8 cellular contexts compared by ENCODE assay signal in the genomic region with DNA sequence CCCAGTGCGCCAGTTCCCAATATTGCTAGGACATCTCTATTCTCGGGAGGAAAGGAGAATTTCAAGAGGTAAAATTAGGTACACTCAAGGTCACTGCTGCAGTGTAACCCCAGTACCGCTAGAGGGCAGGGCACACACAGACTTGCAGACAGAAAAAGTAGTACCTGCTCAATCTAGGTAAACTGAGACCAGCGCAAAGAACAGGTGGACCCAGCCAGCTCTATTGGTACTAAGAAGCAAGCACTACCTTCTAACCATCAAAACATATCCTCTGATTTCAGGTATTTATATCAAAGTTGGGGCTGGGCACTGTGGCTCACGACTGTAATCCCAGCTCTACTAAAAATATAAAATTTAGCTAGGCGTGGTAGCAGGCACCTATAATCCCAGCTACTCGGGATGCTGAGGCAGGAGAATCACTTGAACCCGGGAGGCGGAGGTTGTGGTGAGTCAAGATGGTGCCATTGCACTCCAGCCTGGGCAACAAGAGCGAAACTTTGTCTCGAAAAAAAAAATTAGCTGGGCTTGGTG. TPM values are rescaled to one million over a fixed set of nuclear protein-coding genes. Genes with fewer than 3 reads are reported as not detected.
DNase-seq lines count a peak whose midpoint lies in the region; ATAC-seq, FAIRE-seq and TF ChIP-seq lines count a peak whose summit lies in the region.

No MANE protein-coding gene starts in this region.

- H4K20me1 ChIP-seq in H1 (replicated peaks in 1 of 2; ENCODE audit: control insufficient read depth in 1 of 2, insufficient read depth in 2 of 2, low read length in 2 of 2) = peaks cover 0 to 3% of the 10 kb centered on the region in 2 experiments

- H3K27me3 ChIP-seq in H1 (replicated peaks in 1 of 4; ENCODE audit: control insufficient read depth in 3 of 4, extremely low read depth in 1 of 4, insufficient read depth in 3 of 4, low read length in 3 of 4) (0 out of 7 replicates have a peak, but pooled peaks cover 0 to 2% (median 0%) of the 10 kb centered on the region in 4 experiments), tibial nerve (no peaks in the 10 kb centered on the region)

- H3K4me1 ChIP-seq in H1 (replicated peaks in 1 of 4; ENCODE audit: control insufficient read depth in 3 of 4, insufficient read depth in 4 of 4, low read length in 3 of 4) (peaks cover 0 to 7% (median 6%) of the 10 kb centered on the region in 4 experiments; a peak in 6 of 7 replicates), tibial nerve (peaks cover 0 to 56% (median 38%) of the 10 kb centered on the region in 4 donors)

- H3K9me3 Mint-ChIP-seq in activated CD8-positive, alpha-beta T cell treated with anti-CD3 and anti-CD28 coated beads, Interleukin-2, amount 10 ng/mL, durations not matched to agents 7 days and 5 days (ENCODE audit: insufficient read depth) = no peaks in the 10 kb centered on the region
- H3K9me3 Mint-ChIP-seq in nephron progenitor cell = no peaks in the 10 kb centered on the region

- peaks cover 57% of the 10 kb centered on the region for H3K4me1 Mint-ChIP-seq in activated CD8-positive, alpha-beta T cell treated with anti-CD3 and anti-CD28 coated beads, Interleukin-2, amount 10 ng/mL, durations not matched to agents 7 days and 5 days (ENCODE audit: low read depth)
- H3K4me1 Mint-ChIP-seq in nephron progenitor cell = peaks cover 34% of the 10 kb centered on the region

- H4K8ac ChIP-seq in H1 (ENCODE audit: extremely low read depth, insufficient read depth, low read length) = no peak overlapping the region

- no peak overlapping the region for H3K4ac ChIP-seq in H1 (replicated peaks; ENCODE audit: insufficient read length, low read depth, low read length)

- peak; percentile 88 to 99 (median 90) for TF ChIP-seq CTCF in H1 (IDR thresholded peaks at IDR 0.05; ENCODE audit: control extremely low read depth in 1 of 3, insufficient read depth in 1 of 3, low read depth in 1 of 3, low read length in 3 of 3)
- peak; percentile 98 for TF ChIP-seq CTCF in nephron progenitor cell (IDR thresholded peaks at IDR 0.05)
- peak; percentile 91 to 99 (median 94) for TF ChIP-seq CTCF in tibial nerve (IDR thresholded peaks at IDR 0.05)

- H2BK12ac ChIP-seq in H1 (ENCODE audit: low read depth, low read length) = no peak overlapping the region

- peaks cover 17% of the 10 kb centered on the region for H3K23me2 ChIP-seq in H1 (ENCODE audit: low read depth, low read length)

- H3K14ac ChIP-seq in H1 (ENCODE audit: insufficient read length) = no peak overlapping the region

- no peak overlapping the region for H3K27ac Mint-ChIP-seq in activated CD8-positive, alpha-beta T cell treated with anti-CD3 and anti-CD28 coated beads, Interleukin-2, amount 10 ng/mL, durations not matched to agents 7 days and 5 days
- no peak overlapping the region for H3K27ac Mint-ChIP-seq in nephron progenitor cell

- H3K4me3 ChIP-seq in H1 (ENCODE audit: extremely low read depth in 1 of 4, insufficient read depth in 2 of 4, low read depth in 3 of 4, low read length in 4 of 4) = no peak overlapping the region
- no peak overlapping the region for H3K4me3 ChIP-seq in tibial nerve

- H3K79me2 ChIP-seq in H1 (ENCODE audit: control insufficient read depth in 1 of 2, insufficient read depth in 2 of 2, low read length in 2 of 2) = no peaks in the 10 kb centered on the region

- peak; percentile 50 for FAIRE-seq in H1 (lab: Jason Lieb, UNC)

- peaks cover 5% of the 10 kb centered on the region for H3K36me3 Mint-ChIP-seq in activated CD8-positive, alpha-beta T cell treated with anti-CD3 and anti-CD28 coated beads, Interleukin-2, amount 10 ng/mL, durations not matched to agents 7 days and 5 days (ENCODE audit: low read depth)
- no peaks in the 10 kb centered on the region for H3K36me3 Mint-ChIP-seq in nephron progenitor cell (ENCODE audit: low read depth)

- no peaks in the 10 kb centered on the region for H3K36me3 ChIP-seq in H1 (ENCODE audit: control insufficient read depth in 2 of 4, insufficient read depth in 4 of 4, low read length in 3 of 4)
- H3K36me3 ChIP-seq in tibial nerve = peaks cover 0 to 1% (median 0%) of the 10 kb centered on the region in 3 donors

- peak; percentile 95 to 96 for TF ChIP-seq RAD21 in H1 (IDR thresholded peaks at IDR 0.05 in 1 of 2, conservative IDR thresholded peaks at IDR 0.05 in 1 of 2; ENCODE audit: low read depth in 2 of 2, low read length in 2 of 2)

- no peak overlapping the region for H3K18ac ChIP-seq in H1 (ENCODE audit: extremely low read depth, low read length)

- H3K4me3 Mint-ChIP-seq in activated CD8-positive, alpha-beta T cell treated with anti-CD3 and anti-CD28 coated beads, Interleukin-2, amount 10 ng/mL, durations not matched to agents 7 days and 5 days = no peak overlapping the region
- no peak overlapping the region for H3K4me3 Mint-ChIP-seq in nephron progenitor cell

- no peak overlapping the region for H3K9ac ChIP-seq in H1 (replicated peaks in 1 of 4; ENCODE audit: extremely low read depth in 1 of 4, low read depth in 3 of 4, low read length in 3 of 4)

- H3K56ac ChIP-seq in H1 (replicated peaks; ENCODE audit: insufficient read length, low read depth, low read length) = no peak overlapping the region

- no peaks in the 10 kb centered on the region for H3K27me3 Mint-ChIP-seq in activated CD8-positive, alpha-beta T cell treated with anti-CD3 and anti-CD28 coated beads, Interleukin-2, amount 10 ng/mL, durations not matched to agents 7 days and 5 days (ENCODE audit: low read depth)
- H3K27me3 Mint-ChIP-seq in nephron progenitor cell (ENCODE audit: low read depth, poor library complexity) = peaks cover 3% of the 10 kb centered on the region

- H2BK120ac ChIP-seq in H1 (replicated peaks; ENCODE audit: low read depth, low read length) = no peak overlapping the region

- H2AK5ac ChIP-seq in H1 (ENCODE audit: low read depth, low read length) = no peak overlapping the region

- no peak overlapping the region for H2BK5ac ChIP-seq in H1 (ENCODE audit: low read depth, low read length)

- ATAC-seq in activated CD8-positive, alpha-beta T cell treated with anti-CD3 and anti-CD28 coated beads, Interleukin-2, amount 10 ng/mL, durations not matched to agents 7 days and 5 days = no peak
- no peak for ATAC-seq in GM21447 (IDR thresholded peaks at IDR 0.05; ENCODE audit: unreplicated experiment)

- no peaks in the 10 kb centered on the region for H3K79me1 ChIP-seq in H1 (ENCODE audit: low read depth, low read length)

- no peak overlapping the region for H3K23ac ChIP-seq in H1 (ENCODE audit: insufficient read length)

- WGBS in H1 (ENCODE audit: extremely low coverage in 1 of 2, insufficient coverage in 1 of 2, insufficient read length in 1 of 2, insufficient replicate concordance in 2 of 2, low coverage in 1 of 2, low lambda C conversion rate in 2 of 2, missing lambda C conversion rate in 1 of 2), 2 experiments = 64% methylated on average over 11 of the region's 11 CpGs; no CpG with 5 or more reads in 1 of the 2 experiments
- WGBS in tibial nerve, 2 donors = 34 to 43% methylated on average over 11 of the region's 11 CpGs

- no peak overlapping the region for H4K5ac ChIP-seq in H1 (ENCODE audit: insufficient read length, low read depth, low read length)

- POLR2A ChIA-PET in activated CD8-positive, alpha-beta T cell treated with anti-CD3 and anti-CD28 coated beads, Interleukin-2, amount 10 ng/mL, durations not matched to agents 7 days and 5 days (lab: Charles Lee) = interaction anchor here (0.9 to 1.9 kb wide), 3 partner anchors 43 to 160 kb away, joined by 3 to 8 read pairs (median 4); partner anchors contain the start of genes RPA1 and SMYD4
- POLR2A ChIA-PET in H1 (lab: Charles Lee; ENCODE audit: partially characterized antibody) = interaction anchor here (0.8 to 2.6 kb wide), 6 partner anchors 16 to 110 kb away, joined by 3 to 11 read pairs (median 4); no protein-coding TSS in a partner anchor

- H2BK15ac ChIP-seq in H1 (ENCODE audit: low read length) = no peak overlapping the region

- CTCF ChIA-PET in activated CD8-positive, alpha-beta T cell treated with anti-CD3 and anti-CD28 coated beads, Interleukin-2, amount 10 ng/mL, durations not matched to agents 7 days and 5 days (lab: Charles Lee) = interaction anchor here (0.6 to 7.0 kb wide), 41 partner anchors 8 to 617 kb away, joined by 3 to 44 read pairs (median 4); partner anchors contain the start of genes HIC1, PRPF8, RILP and RPA1
- CTCF ChIA-PET in H1 (lab: Charles Lee; ENCODE audit: partially characterized antibody) = interaction anchor here (0.6 to 6.9 kb wide), 45 partner anchors 8 to 469 kb away, joined by 3 to 117 read pairs (median 4); partner anchors contain the start of gene SERPINF1

- peak; percentile 25 to 43 for DNase-seq in NCI-H524 (lab: John Stamatoyannopoulos, UW)
- no peak for DNase-seq in NCI-H524 treated with DMSO at 0.1 percent for 48 hours (lab: John Stamatoyannopoulos, UW)
- peak; percentile 45 for DNase-seq in NCI-H2227 (lab: John Stamatoyannopoulos, UW; ENCODE audit: unreplicated experiment)
- peak; percentile 83 for DNase-seq in activated CD8-positive, alpha-beta T cell treated with anti-CD3 and anti-CD28 coated beads, Interleukin-2, amount 10 ng/mL, durations not matched to agents 7 days and 5 days
- DNase-seq in H1 (ENCODE audit: low read depth in 1 of 2, low spot score in 2 of 2) = peak in 1 of 2 experiments; percentile 85
- DNase-seq in nephron progenitor cell = peak; percentile 73
- peak in 1 of 2 donors; percentile 78 for DNase-seq in tibial nerve (ENCODE audit: low spot score in 2 of 2)

- no peak overlapping the region for H3K4me2 ChIP-seq in H1 (ENCODE audit: insufficient read depth in 1 of 2, low read depth in 2 of 2, low read length in 2 of 2)

- no peaks in the 10 kb centered on the region for H3K9me3 ChIP-seq in H1 (ENCODE audit: insufficient read depth in 2 of 2, low read depth in 1 of 2, low read length in 1 of 2)
- no peaks in the 10 kb centered on the region for H3K9me3 ChIP-seq in tibial nerve

- no peak overlapping the region for H2AFZ ChIP-seq in H1 (ENCODE audit: low read length)

- no peak overlapping the region for H2BK20ac ChIP-seq in H1 (ENCODE audit: low read length)

- no peak for TF ChIP-seq EP300 in H1 (IDR thresholded peaks at IDR 0.05; ENCODE audit: borderline replicate concordance in 1 of 2, low read depth in 2 of 2, low read length in 2 of 2)
- peak in 1 of 2 donors; percentile 55 for TF ChIP-seq EP300 in tibial nerve (IDR thresholded peaks at IDR 0.05)

- H3K27ac ChIP-seq in H1 (ENCODE audit: low read depth, low read length) (no peak overlapping the region), tibial nerve (peak overlapping the region in 1 of 4 donors; percentile 51)

- no peak overlapping the region for H4K91ac ChIP-seq in H1 (replicated peaks; ENCODE audit: insufficient read length, low read length)

- TF ChIP-seq POLR2A in H1 (IDR thresholded peaks at IDR 0.05; ENCODE audit: control extremely low read depth in 1 of 2, low read depth in 2 of 2, low read length in 2 of 2) = no peak
- no peak for TF ChIP-seq POLR2A in tibial nerve (IDR thresholded peaks at IDR 0.05)

RNA-seq across cellular contexts. Expression of gene WDR81, which starts 3.6 kb away (rescaled TPM):
- 10 to 100 TPM; 29.4 to 30.8 TPM for total RNA-seq in activated CD8-positive, alpha-beta T cell treated with anti-CD3 and anti-CD28 coated beads, Interleukin-2, amount 10 ng/mL, durations not matched to agents 7 days and 5 days
- 12.3 and 13.1 TPM in 2 replicates for total RNA-seq in H1 (2021; fragmentation: NEBNext Ultra II Directional; extraction: Animal tissue kit (Norgen Biotek cat#: 25700))
- polyA plus RNA-seq in H1 (2011; rRNA removed) = 9.1 and 12.9 TPM in 2 replicates
- 8.0 TPM for polyA plus RNA-seq in H1 (2011; cell fraction: cytosol; rRNA removed)
- polyA plus RNA-seq in H1 (2011; cell fraction: nucleus; rRNA removed) = 30.5 TPM
- 7.4 to 14.0 TPM (median 13.7 TPM) in 4 replicates for polyA plus RNA-seq in H1 (2012, experiment 1 of 2)
- polyA plus RNA-seq in H1 (2012, experiment 2 of 2) = 10.3 TPM
- polyA plus RNA-seq in H1 (2013, experiment 1 of 2) = 6.6 TPM
- 5.4 TPM for polyA plus RNA-seq in H1 (2013, experiment 2 of 2)
- 7.8 and 8.5 TPM in 2 replicates for polyA minus RNA-seq in H1 (2011; rRNA and poly(A)+ RNA removed)
- polyA minus RNA-seq in H1 (2011; cell fraction: cytosol; rRNA and poly(A)+ RNA removed) = 10.5 TPM
- 13.8 TPM for polyA minus RNA-seq in H1 (2011; cell fraction: nucleus; rRNA and poly(A)+ RNA removed)
- 100 to 1,000 TPM in 2 of 4 donors, 10 to 100 TPM in 2; 54.4 to 111 (median 92.0) TPM for total RNA-seq in tibial nerve

RNA-seq across cellular contexts. Expression of gene TLCD2, which starts 10.7 kb away (rescaled TPM):
- under 1 TPM in 1 of 2 experiments, not detected in 1; 0.13 TPM for total RNA-seq in activated CD8-positive, alpha-beta T cell treated with anti-CD3 and anti-CD28 coated beads, Interleukin-2, amount 10 ng/mL, durations not matched to agents 7 days and 5 days
- 1.3 and 1.4 TPM in 2 replicates for total RNA-seq in H1 (2021; fragmentation: NEBNext Ultra II Directional; extraction: Animal tissue kit (Norgen Biotek cat#: 25700))
- 0.47 and 0.69 TPM in 2 replicates for polyA plus RNA-seq in H1 (2011; rRNA removed)
- polyA plus RNA-seq in H1 (2011; cell fraction: cytosol; rRNA removed) = 0.83 TPM
- 2.2 TPM for polyA plus RNA-seq in H1 (2011; cell fraction: nucleus; rRNA removed)
- 1.4 to 1.9 TPM (median 1.5 TPM) in 4 replicates for polyA plus RNA-seq in H1 (2012, experiment 1 of 2)
- polyA plus RNA-seq in H1 (2012, experiment 2 of 2) = 0.58 TPM
- polyA plus RNA-seq in H1 (2013, experiment 1 of 2) = 1.9 TPM
- 1.6 TPM for polyA plus RNA-seq in H1 (2013, experiment 2 of 2)
- 0.85 and 1.0 TPM in 2 replicates for polyA minus RNA-seq in H1 (2011; rRNA and poly(A)+ RNA removed)
- polyA minus RNA-seq in H1 (2011; cell fraction: cytosol; rRNA and poly(A)+ RNA removed) = 0.66 TPM
- 2.1 TPM for polyA minus RNA-seq in H1 (2011; cell fraction: nucleus; rRNA and poly(A)+ RNA removed)
- 10 to 100 TPM in 3 of 4 donors, 1 to 10 TPM in 1; 7.5 to 11.8 (median 11.1) TPM for total RNA-seq in tibial nerve

RNA-seq across cellular contexts. Expression of gene SERPINF2, which starts 21.8 kb away (rescaled TPM):
- under 1 TPM; 0.16 to 0.31 TPM for total RNA-seq in activated CD8-positive, alpha-beta T cell treated with anti-CD3 and anti-CD28 coated beads, Interleukin-2, amount 10 ng/mL, durations not matched to agents 7 days and 5 days
- 1.6 and 1.8 TPM in 2 replicates for total RNA-seq in H1 (2021; fragmentation: NEBNext Ultra II Directional; extraction: Animal tissue kit (Norgen Biotek cat#: 25700))
- 3.2 and 5.5 TPM in 2 replicates for polyA plus RNA-seq in H1 (2011; rRNA removed)
- polyA plus RNA-seq in H1 (2011; cell fraction: cytosol; rRNA removed) = 3.3 TPM
- 2.3 TPM for polyA plus RNA-seq in H1 (2011; cell fraction: nucleus; rRNA removed)
- polyA plus RNA-seq in H1 (2012, experiment 1 of 2) = 1.1 to 2.2 TPM (median 1.7 TPM) in 4 replicates
- polyA plus RNA-seq in H1 (2012, experiment 2 of 2) = 1.3 TPM
- 0.81 TPM for polyA plus RNA-seq in H1 (2013, experiment 1 of 2)
- polyA plus RNA-seq in H1 (2013, experiment 2 of 2) = 0.81 TPM
- 0.73 and 0.82 TPM in 2 replicates for polyA minus RNA-seq in H1 (2011; rRNA and poly(A)+ RNA removed)
- polyA minus RNA-seq in H1 (2011; cell fraction: cytosol; rRNA and poly(A)+ RNA removed) = 1.8 TPM
- polyA minus RNA-seq in H1 (2011; cell fraction: nucleus; rRNA and poly(A)+ RNA removed) = 0.60 TPM
- total RNA-seq in tibial nerve = 10 to 100 TPM in 2 of 4 donors, 1 to 10 TPM in 2; 6.1 to 21.3 (median 11.4) TPM

RNA-seq across cellular contexts. Expression of gene PRPF8, which starts 36.3 kb away (rescaled TPM):
- 100 to 1,000 TPM; 309 to 321 TPM for total RNA-seq in activated CD8-positive, alpha-beta T cell treated with anti-CD3 and anti-CD28 coated beads, Interleukin-2, amount 10 ng/mL, durations not matched to agents 7 days and 5 days
- 328 and 329 TPM in 2 replicates for total RNA-seq in H1 (2021; fragmentation: NEBNext Ultra II Directional; extraction: Animal tissue kit (Norgen Biotek cat#: 25700))
- 271 and 337 TPM in 2 replicates for polyA plus RNA-seq in H1 (2011; rRNA removed)
- 171 TPM for polyA plus RNA-seq in H1 (2011; cell fraction: cytosol; rRNA removed)
- polyA plus RNA-seq in H1 (2011; cell fraction: nucleus; rRNA removed) = 475 TPM
- 269 to 356 TPM (median 294 TPM) in 4 replicates for polyA plus RNA-seq in H1 (2012, experiment 1 of 2)
- 746 TPM for polyA plus RNA-seq in H1 (2012, experiment 2 of 2)
- polyA plus RNA-seq in H1 (2013, experiment 1 of 2) = 148 TPM
- polyA plus RNA-seq in H1 (2013, experiment 2 of 2) = 123 TPM
- 610 and 698 TPM in 2 replicates for polyA minus RNA-seq in H1 (2011; rRNA and poly(A)+ RNA removed)
- 338 TPM for polyA minus RNA-seq in H1 (2011; cell fraction: cytosol; rRNA and poly(A)+ RNA removed)
- 277 TPM for polyA minus RNA-seq in H1 (2011; cell fraction: nucleus; rRNA and poly(A)+ RNA removed)
- 100 to 1,000 TPM; 176 to 235 (median 194) TPM for total RNA-seq in tibial nerve

RNA-seq across cellular contexts. Expression of gene SERPINF1, which starts 40.9 kb away (rescaled TPM):
- 1 to 10 TPM; 3.9 to 6.0 TPM for total RNA-seq in activated CD8-positive, alpha-beta T cell treated with anti-CD3 and anti-CD28 coated beads, Interleukin-2, amount 10 ng/mL, durations not matched to agents 7 days and 5 days
- 41.5 and 42.3 TPM in 2 replicates for total RNA-seq in H1 (2021; fragmentation: NEBNext Ultra II Directional; extraction: Animal tissue kit (Norgen Biotek cat#: 25700))
- polyA plus RNA-seq in H1 (2011; rRNA removed) = 136 and 161 TPM in 2 replicates
- polyA plus RNA-seq in H1 (2011; cell fraction: cytosol; rRNA removed) = 112 TPM
- 138 TPM for polyA plus RNA-seq in H1 (2011; cell fraction: nucleus; rRNA removed)
- polyA plus RNA-seq in H1 (2012, experiment 1 of 2) = 44.7 to 50.6 TPM (median 49.2 TPM) in 4 replicates
- 62.1 TPM for polyA plus RNA-seq in H1 (2012, experiment 2 of 2)
- 94.4 TPM for polyA plus RNA-seq in H1 (2013, experiment 1 of 2)
- 101 TPM for polyA plus RNA-seq in H1 (2013, experiment 2 of 2)
- polyA minus RNA-seq in H1 (2011; rRNA and poly(A)+ RNA removed) = 45.7 and 57.7 TPM in 2 replicates
- polyA minus RNA-seq in H1 (2011; cell fraction: cytosol; rRNA and poly(A)+ RNA removed) = 29.4 TPM
- 23.2 TPM for polyA minus RNA-seq in H1 (2011; cell fraction: nucleus; rRNA and poly(A)+ RNA removed)
- total RNA-seq in tibial nerve = 1,000 to 10,000 TPM in 1 of 4 donors, 100 to 1,000 TPM in 3; 720 to 2,221 (median 908) TPM
